In genomic region chr16:88478115-88478514, GRCh38 we compare ENCODE assay signal across 15 cellular contexts. TPM values are rescaled to one million over a fixed set of nuclear protein-coding genes. Genes with fewer than 3 reads are reported as not detected.
DNase-seq lines count a peak whose midpoint lies in the region; ATAC-seq and TF ChIP-seq lines count a peak whose summit lies in the region.
"Had no signal": no experiment of that assay in that cellular context is flagged by ENCODE, and none has a peak within 500 bp of the region (broad histone marks: within the 10 kb centered on the region; RNA-seq: fewer than 3 reads in every experiment).

No MANE protein-coding gene starts in this region.

- no peak for ATAC-seq in GM19328 (IDR thresholded peaks at IDR 0.05; ENCODE audit: unreplicated experiment)
- ATAC-seq: esophagus mucosa had no signal

- H3K4me3 ChIP-seq in osteoblast (ENCODE audit: insufficient read depth, low read length), result no peak overlapping the region
- H3K4me3 ChIP-seq: smooth muscle cell had no signal

- peak overlapping the region; percentile 3 for H3K4me3 Mint-ChIP-seq in activated CD4-positive, alpha-beta T cell treated with anti-CD3 and anti-CD28 coated beads, Interleukin-2, amount 10 ng/mL, durations not matched to agents 7 days and 5 days

- H3K27me3 Mint-ChIP-seq in activated CD4-positive, alpha-beta T cell treated with anti-CD3 and anti-CD28 coated beads, Interleukin-2, amount 10 ng/mL, durations not matched to agents 7 days and 5 days, result no peaks in the 10 kb centered on the region
- H3K27me3 Mint-ChIP-seq: stimulated activated naive CD8-positive, alpha-beta T cell treated with anti-CD3 and anti-CD28 coated beads, Interleukin-15, Interleukin-2, amounts not matched to agents 100 ng/mL and 50 ng/mL, for 24 hours had no signal

- H4K20me1 ChIP-seq in osteoblast (ENCODE audit: insufficient read depth, low read length), result peaks cover 11% of the 10 kb centered on the region

- no peaks in the 10 kb centered on the region for H3K36me3 ChIP-seq in osteoblast (ENCODE audit: insufficient read depth, low read length)

- no peaks in the 10 kb centered on the region for H3K36me3 Mint-ChIP-seq in activated CD4-positive, alpha-beta T cell treated with anti-CD3 and anti-CD28 coated beads, Interleukin-2, amount 10 ng/mL, durations not matched to agents 7 days and 5 days (ENCODE audit: low read depth)

- CTCF ChIA-PET in activated CD4-positive, alpha-beta T cell treated with anti-CD3 and anti-CD28 coated beads, Interleukin-2, amount 10 ng/mL, durations not matched to agents 7 days and 5 days (lab: Charles Lee), result no interaction called here

- POLR2A ChIA-PET in activated CD4-positive, alpha-beta T cell treated with anti-CD3 and anti-CD28 coated beads, Interleukin-2, amount 10 ng/mL, durations not matched to agents 7 days and 5 days (lab: Charles Lee), result no interaction called here

- no peak overlapping the region for H2AFZ ChIP-seq in osteoblast (ENCODE audit: low read length)

- H3K27ac Mint-ChIP-seq in activated CD4-positive, alpha-beta T cell treated with anti-CD3 and anti-CD28 coated beads, Interleukin-2, amount 10 ng/mL, durations not matched to agents 7 days and 5 days, result no peak overlapping the region
- H3K27ac Mint-ChIP-seq: stimulated activated naive CD8-positive, alpha-beta T cell treated with anti-CD3 and anti-CD28 coated beads, Interleukin-15, Interleukin-2, amounts not matched to agents 100 ng/mL and 50 ng/mL, for 24 hours had no signal

- no peak overlapping the region for H3K27ac ChIP-seq in osteoblast (ENCODE audit: low read depth, low read length)

- no peaks in the 10 kb centered on the region for H3K9me3 Mint-ChIP-seq in activated CD4-positive, alpha-beta T cell treated with anti-CD3 and anti-CD28 coated beads, Interleukin-2, amount 10 ng/mL, durations not matched to agents 7 days and 5 days
- H3K9me3 Mint-ChIP-seq: stimulated activated naive CD8-positive, alpha-beta T cell treated with anti-CD3 and anti-CD28 coated beads, Interleukin-15, Interleukin-2, amounts not matched to agents 100 ng/mL and 50 ng/mL, for 24 hours had no signal

- H3K4me1 ChIP-seq in osteoblast (ENCODE audit: insufficient read depth, low read length), result no peaks in the 10 kb centered on the region

- no peaks in the 10 kb centered on the region for H3K9me3 ChIP-seq in osteoblast (ENCODE audit: low read depth, low read length)

- no peaks in the 10 kb centered on the region for H3K79me2 ChIP-seq in osteoblast (ENCODE audit: insufficient read depth, low read length)

- no peaks in the 10 kb centered on the region for H3K27me3 ChIP-seq in osteoblast (ENCODE audit: insufficient read depth, low read length)

- peaks cover 34% of the 10 kb centered on the region for H3K4me1 Mint-ChIP-seq in activated CD4-positive, alpha-beta T cell treated with anti-CD3 and anti-CD28 coated beads, Interleukin-2, amount 10 ng/mL, durations not matched to agents 7 days and 5 days

- no peak overlapping the region for H3K4me2 ChIP-seq in osteoblast (ENCODE audit: insufficient read depth, low read length)
- H3K4me2 ChIP-seq: smooth muscle cell had no signal

- TF ChIP-seq CTCF in GM10266 (IDR thresholded peaks at IDR 0.05; ENCODE audit: control insufficient read depth, insufficient read depth, low read depth, missing control alignments) (no peak), osteoblast (IDR thresholded peaks at IDR 0.05; ENCODE audit: extremely low read depth, low read depth, low read length) (no peak)

- DNase-seq in activated T-cell treated with anti-CD3 and anti-CD28 coated beads for 24 hours (ENCODE audit: low read depth) (peak; percentile 21), activated T-cell treated with anti-CD3 and anti-CD28 coated beads for 4 hours (no peak), GM10266 (ENCODE audit: extremely low spot score) (no peak), osteoblast (ENCODE audit: insufficient read length, low spot score, missing footprints) (no peak)
- DNase-seq in activated CD4-positive, alpha-beta T cell treated with anti-CD3 and anti-CD28 coated beads, Interleukin-2, amount 10 ng/mL, durations not matched to agents 7 days and 5 days, result peak; percentile 64
- DNase-seq in central memory CD4-positive, alpha-beta T cell, result peak; percentile 51
- peak; percentile 54 for DNase-seq in stimulated activated CD8-positive, alpha-beta memory T cell treated with anti-CD3 and anti-CD28 coated beads, Interleukin-4, amount 100 ng/mL, for 48 hours
- DNase-seq: ACHN, aorta, GOT3, IMR-90 had no signal

RNA-seq across cellular contexts. Expression of gene ZFPM1, which starts 25.0 kb away (rescaled TPM):
- 10 to 100 TPM; 12.7 to 13.8 TPM for total RNA-seq in activated CD4-positive, alpha-beta T cell treated with anti-CD3 and anti-CD28 coated beads, Interleukin-2, amount 10 ng/mL, durations not matched to agents 7 days and 5 days
- 0.88 and 2.2 TPM in 2 replicates for total RNA-seq in osteoblast

Comparison
In these comparisons a context has a peak if more than half of its experiments do, and no peak if none do; other contexts are left out.
1. DNase-seq: peak in activated T-cell treated with anti-CD3 and anti-CD28 coated beads for 24 hours (single experiment), activated CD4-positive, alpha-beta T cell treated with anti-CD3 and anti-CD28 coated beads, Interleukin-2, amount 10 ng/mL, durations not matched to agents 7 days and 5 days (single experiment), central memory CD4-positive, alpha-beta T cell (single experiment) and stimulated activated CD8-positive, alpha-beta memory T cell treated with anti-CD3 and anti-CD28 coated beads, Interleukin-4, amount 100 ng/mL, for 48 hours (single experiment); none in activated T-cell treated with anti-CD3 and anti-CD28 coated beads for 4 hours (single experiment), GM10266 (single experiment) and osteoblast (single experiment).